ENCODE assay signal across 8 cellular contexts in the genomic region with DNA sequence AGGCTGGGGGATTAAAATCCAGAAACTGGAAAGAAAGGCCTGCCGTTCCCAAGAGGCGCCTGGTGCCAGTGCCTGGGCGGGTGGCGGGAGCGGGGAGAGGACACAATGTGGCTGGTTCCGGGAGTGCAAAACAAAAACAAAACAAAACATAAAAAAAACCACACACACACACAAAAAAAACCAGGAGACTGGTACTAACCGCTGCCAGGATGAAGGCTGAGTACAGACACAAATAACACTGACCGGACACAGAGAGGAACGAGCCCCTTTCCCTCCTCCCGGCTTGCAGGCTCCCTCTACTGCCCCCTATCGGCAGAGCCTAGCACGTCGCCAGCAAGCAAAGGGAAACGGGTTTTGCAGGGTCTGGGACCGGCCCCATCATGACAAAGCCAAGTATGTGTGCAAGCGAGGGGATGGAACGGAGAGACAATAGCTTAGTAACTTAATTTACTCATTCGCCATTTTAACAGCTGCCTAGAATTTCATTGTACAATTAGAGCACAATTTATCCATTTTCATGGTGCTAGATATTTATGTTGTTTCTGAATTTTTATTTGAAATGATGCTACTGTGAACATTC. TPM values are rescaled to one million over a fixed set of nuclear protein-coding genes. Genes with fewer than 3 reads are reported as not detected.
A peak's percentile ranks its signal among the peaks of the same experiment; 100 is the strongest.
DNase-seq lines count a peak whose midpoint lies in the region; ATAC-seq and TF ChIP-seq lines count a peak whose summit lies in the region.

No MANE protein-coding gene starts in this region.

- peak overlapping the region; percentile 86 for H3K27ac Mint-ChIP-seq in Calu3 (ENCODE audit: unreplicated experiment)

- peak overlapping the region in 2 of 4 donors; percentile 2 to 54 for H3K27ac ChIP-seq in gastroesophageal sphincter
- H3K27ac ChIP-seq in stomach smooth muscle (ENCODE audit: low read length) = no peak overlapping the region

- TF ChIP-seq POLR2A in Raji (IDR thresholded peaks at IDR 0.05; ENCODE audit: insufficient read depth, low read depth, low read length) (peak; percentile 40; the same call in 1 of the 2 replicates), gastroesophageal sphincter (IDR thresholded peaks at IDR 0.05) (no peak)

- H3K9me3 Mint-ChIP-seq in Calu3 (ENCODE audit: low read depth, unreplicated experiment) = no peaks in the 10 kb centered on the region

- peak; percentile 79 for TF ChIP-seq RAD21 in Ishikawa (IDR thresholded peaks at IDR 0.05; ENCODE audit: low read depth)

- peak overlapping the region; percentile 77 for H3K4me3 Mint-ChIP-seq in Calu3 (ENCODE audit: low read depth, unreplicated experiment)

- no peaks in the 10 kb centered on the region for H3K27me3 Mint-ChIP-seq in Calu3 (ENCODE audit: unreplicated experiment)

- H3K36me3 ChIP-seq in gastroesophageal sphincter = no peaks in the 10 kb centered on the region
- H3K36me3 ChIP-seq in neuron (ENCODE audit: insufficient read depth, low read length) = no peaks in the 10 kb centered on the region
- H3K36me3 ChIP-seq in stomach smooth muscle (ENCODE audit: control insufficient read depth in 2 of 2, insufficient read depth in 2 of 2, low read length in 2 of 2) = no peaks in the 10 kb centered on the region

- intact Hi-C loops in Calu3 (cut with micrococcal nuclease; ENCODE audit: unreplicated experiment) = loop anchor here (5.0 kb wide), 3 partner anchors 75 to 365 kb away; a partner anchor contains a TSS

- H3K4me3 ChIP-seq in gastroesophageal sphincter (peak overlapping the region; percentile 30 to 40), neuron (ENCODE audit: low read length) (peak overlapping the region; percentile 46), stomach smooth muscle (ENCODE audit: low read length in 2 of 2) (peak overlapping the region; percentile 59 to 69)

- H2AFZ ChIP-seq in neuron (ENCODE audit: low read depth, low read length) = peak overlapping the region; percentile 67

- H3K4me1 ChIP-seq in gastroesophageal sphincter (peaks cover 0 to 16% (median 0%) of the 10 kb centered on the region in 3 donors), neuron (ENCODE audit: insufficient read depth, low read length) (no peaks in the 10 kb centered on the region), stomach smooth muscle (ENCODE audit: control insufficient read depth, insufficient read depth, low read length) (peaks cover 2% of the 10 kb centered on the region)

- WGBS in gastroesophageal sphincter (ENCODE audit: low coverage in 1 of 2), 2 donors = 9 to 10% methylated on average over 9 to 18 of the region's 18 CpGs

- ATAC-seq in GM21381 (IDR thresholded peaks at IDR 0.05; ENCODE audit: unreplicated experiment) (peak; percentile 74), gastroesophageal sphincter (peak; percentile 83)

- H3K9me3 ChIP-seq in gastroesophageal sphincter (no peaks in the 10 kb centered on the region), neuron (ENCODE audit: low read length) (no peaks in the 10 kb centered on the region), stomach smooth muscle (ENCODE audit: control insufficient read depth in 2 of 2, low read length in 2 of 2) (no peaks in the 10 kb centered on the region)

- TF ChIP-seq EP300 in Ishikawa (IDR thresholded peaks at IDR 0.05; ENCODE audit: borderline replicate concordance) (0 out of 2 replicates have a peak, but pooled peaks have one; percentile 25), gastroesophageal sphincter (IDR thresholded peaks at IDR 0.05) (no peak)

- peaks cover 7% of the 10 kb centered on the region for H3K36me3 Mint-ChIP-seq in Calu3 (ENCODE audit: insufficient read depth, unreplicated experiment)

- TF ChIP-seq CTCF in Calu3 (IDR thresholded peaks at IDR 0.05; ENCODE audit: unreplicated experiment) (peak; percentile 85), gastroesophageal sphincter (IDR thresholded peaks at IDR 0.05) (peak; percentile 65 to 94 (median 81))

- DNase-seq in Calu3 = peak; percentile 88
- peak; percentile 91 for DNase-seq in activated effector memory CD4-positive, alpha-beta T cell treated with anti-CD3 and anti-CD28 coated beads, Interleukin-2, amount 50 U/mL, for 16 hours

- H3K4me1 Mint-ChIP-seq in Calu3 (ENCODE audit: low read depth, unreplicated experiment) = peaks cover 11% of the 10 kb centered on the region

- peak overlapping the region in 1 of 2 donors; percentile 69 for H3K9ac ChIP-seq in stomach smooth muscle (ENCODE audit: low read length in 2 of 2)

- CTCF ChIA-PET in Calu3 (lab: Charles Lee) = interaction anchor here (0.6 to 2.1 kb wide), 4 partner anchors 78 to 515 kb away, joined by 3 to 11 read pairs (median 4); no protein-coding TSS in a partner anchor

- BruUV-seq in Calu3 (replicated peaks; lab: Mats Ljungman, UMichigan) = no TSS peak

- H3K27me3 ChIP-seq in gastroesophageal sphincter (no peaks in the 10 kb centered on the region), neuron (ENCODE audit: insufficient read depth, low read length) (no peaks in the 10 kb centered on the region), stomach smooth muscle (ENCODE audit: control insufficient read depth in 1 of 2, insufficient read depth in 2 of 2, low read length in 2 of 2) (no peaks in the 10 kb centered on the region)

TF ChIP-seq in Ishikawa, 13 proteins besides CTCF, POLR2A, EP300 and RAD21:
- no peak for TF ChIP-seq EGR1 (IDR thresholded peaks at IDR 0.05)
- no peak for TF ChIP-seq FOXM1 (IDR thresholded peaks at IDR 0.05; ENCODE audit: borderline replicate concordance, low read depth)
- TF ChIP-seq TEAD4 (IDR thresholded peaks at IDR 0.05) = peak; percentile 36; the same call in 1 of the 2 replicates
- no peak for TF ChIP-seq ZBTB7A (IDR thresholded peaks at IDR 0.05; ENCODE audit: low read depth)
- no peak for TF ChIP-seq CEBPB (IDR thresholded peaks at IDR 0.05)
- no peak for TF ChIP-seq CREB1 (IDR thresholded peaks at IDR 0.05; ENCODE audit: low read depth)
- no peak for TF ChIP-seq TCF12 (IDR thresholded peaks at IDR 0.05; ENCODE audit: low read depth)
- TF ChIP-seq, protein P1, sequence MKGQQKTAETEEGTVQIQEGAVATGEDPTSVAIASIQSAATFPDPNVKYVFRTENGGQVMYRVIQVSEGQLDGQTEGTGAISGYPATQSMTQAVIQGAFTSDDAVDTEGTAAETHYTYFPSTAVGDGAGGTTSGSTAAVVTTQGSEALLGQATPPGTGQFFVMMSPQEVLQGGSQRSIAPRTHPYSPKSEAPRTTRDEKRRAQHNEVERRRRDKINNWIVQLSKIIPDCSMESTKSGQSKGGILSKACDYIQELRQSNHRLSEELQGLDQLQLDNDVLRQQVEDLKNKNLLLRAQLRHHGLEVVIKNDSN (IDR thresholded peaks at IDR 0.05) = peak; percentile 27; the same call in 1 of the 2 replicates
- 0 out of 2 replicates have a peak, but pooled peaks have one; percentile 18 for TF ChIP-seq YY1 (IDR thresholded peaks at IDR 0.05; ENCODE audit: low read depth)

RNA-seq across cellular contexts. Expression of a gene that starts 17.9 kb away (rescaled TPM):
- total RNA-seq in Calu3 (2022) = 88.9 and 90.6 TPM in 2 replicates
- 10 to 100 TPM; 42.8 to 67.1 (median 58.3) TPM for total RNA-seq in gastroesophageal sphincter
